In the genomic region with DNA sequence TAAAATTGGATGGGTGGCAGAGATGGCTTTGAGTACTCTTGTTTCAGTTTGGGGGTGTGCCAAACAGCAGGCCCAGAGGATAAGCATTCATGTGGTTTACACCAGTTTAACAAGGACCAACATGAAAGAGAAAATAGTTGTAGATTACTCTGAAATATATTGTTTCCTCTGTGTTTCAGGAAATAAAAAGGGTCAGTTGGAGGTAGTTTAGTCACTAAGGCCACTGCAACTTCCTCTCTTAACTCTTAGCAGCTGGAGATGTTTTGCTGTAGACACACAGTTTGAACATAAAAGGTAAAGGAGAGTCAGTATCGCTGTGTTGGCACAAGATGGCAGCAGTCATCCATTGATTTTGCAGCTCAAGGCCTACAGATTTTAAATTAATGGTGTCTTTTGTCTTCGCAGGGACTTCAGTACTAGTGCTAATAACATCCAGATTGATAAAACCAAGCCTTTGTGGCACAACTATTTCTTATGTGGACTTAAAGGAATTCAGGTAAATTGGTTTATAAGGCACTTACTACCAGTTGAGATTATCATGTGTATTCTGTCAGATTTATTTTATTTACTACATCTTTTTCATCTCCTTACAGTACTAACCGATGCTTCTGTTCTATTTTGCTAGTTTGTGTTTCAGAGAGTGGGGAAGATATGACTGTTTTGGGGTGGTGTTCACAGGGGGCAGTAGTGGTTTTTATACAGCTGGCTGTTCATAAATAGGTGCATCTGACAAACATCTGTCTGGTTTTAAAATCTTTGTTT, we compare ENCODE assay signal across 8 cellular contexts.
DNase-seq lines count a peak whose midpoint lies in the region; TF ChIP-seq lines count a peak whose summit lies in the region.

No MANE protein-coding gene starts in this region.

- peak; percentile 66 for TF ChIP-seq CTCF in HFF-Myc (IDR thresholded peaks at IDR 0.05; ENCODE audit: low read depth, low read length, missing control alignments)

- no peak overlapping the region for H3K4me3 ChIP-seq in HFF-Myc (replicated peaks; ENCODE audit: low read depth, low read length)

- peak; percentile 52 for DNase-seq in activated gamma-delta T cell treated with Interleukin-2 at 50 U/mL for 16 hours
- no peak for DNase-seq in activated gamma-delta T cell (lab: John Stamatoyannopoulos, UW)
- DNase-seq in HFF-Myc (ENCODE audit: extremely low read depth, low read depth): peak; percentile 97
- DNase-seq in MV-4-11 (lab: John Stamatoyannopoulos, UW): peak; percentile 95
- peak in 3 of 5 donors; percentile 9 to 77 (median 27) for DNase-seq in T-helper 1 cell
- peak; percentile 59 for DNase-seq in brain pericyte (ENCODE audit: low read depth, low spot score)
- peak; percentile 70 for DNase-seq in islet precursor cell
- peak; percentile 12 for DNase-seq in stimulated activated CD4-positive, alpha-beta T cell treated with anti-CD3 and anti-CD28 coated beads, Interleukin-1b, Interleukin-23, amount 100 ng/mL, for 48 hours
